Comparison of ENCODE assay signal across 8 cellular contexts in the genomic region with DNA sequence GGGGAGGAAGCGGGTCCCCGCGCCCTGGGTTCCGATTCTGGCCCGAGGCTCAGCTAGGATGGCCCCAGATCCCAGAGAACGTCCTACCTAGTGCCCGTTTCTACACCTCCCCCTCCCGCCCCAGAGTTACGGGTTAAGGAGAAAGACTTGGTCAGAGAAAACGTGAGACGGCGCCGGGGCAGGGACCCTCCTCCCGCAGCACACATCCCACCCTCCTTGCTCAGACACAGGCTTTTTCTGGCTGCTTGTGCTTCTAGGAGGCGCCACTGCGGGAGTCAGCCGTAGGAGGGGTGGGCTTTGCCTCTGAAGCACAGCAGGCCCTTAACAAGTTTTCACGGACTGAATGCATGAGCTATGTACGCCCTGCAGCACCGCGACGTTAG.
A peak's percentile ranks its signal among the peaks of the same experiment; 100 is the strongest.
DNase-seq lines count a peak whose midpoint lies in the region; ATAC-seq and TF ChIP-seq lines count a peak whose summit lies in the region.

No MANE protein-coding gene starts in this region.

- H3K36me3 ChIP-seq in DND-41 (ENCODE audit: insufficient read depth, low read length) (no peaks in the 10 kb centered on the region), HUES6 (ENCODE audit: control insufficient read depth, insufficient read depth, low read length) (no peaks in the 10 kb centered on the region), colonic mucosa (no peaks in the 10 kb centered on the region), muscle layer of duodenum (ENCODE audit: control insufficient read depth in 1 of 2, insufficient read depth in 2 of 2, low read length in 2 of 2) (no peaks in the 10 kb centered on the region)

- H3K9ac ChIP-seq in DND-41 (ENCODE audit: low read depth, low read length): peak overlapping the region; percentile 45
- H3K9ac ChIP-seq in HUES6 (ENCODE audit: low read length): peak overlapping the region; percentile 9
- H3K9ac ChIP-seq in colonic mucosa (ENCODE audit: low read depth in 2 of 2, low read length in 2 of 2): peak overlapping the region; percentile 19 to 44

- intact Hi-C loops in colonic mucosa (cut with DNase I): loop anchor here (10.0 kb wide), 1 partner anchor 431 kb away; no protein-coding TSS in a partner anchor

- H3K4me1 ChIP-seq in DND-41 (ENCODE audit: insufficient read depth, low read length): peaks cover 14% of the 10 kb centered on the region
- peaks cover 6% of the 10 kb centered on the region for H3K4me1 ChIP-seq in HUES6 (ENCODE audit: control insufficient read depth, insufficient read depth, low read length)
- H3K4me1 ChIP-seq in colonic mucosa: peaks cover 5% of the 10 kb centered on the region
- H3K4me1 ChIP-seq in muscle layer of duodenum (ENCODE audit: control insufficient read depth in 1 of 2, insufficient read depth in 2 of 2, low read length in 2 of 2): peaks cover 0 to 20% of the 10 kb centered on the region in 2 donors

- H3K9me3 ChIP-seq in DND-41 (ENCODE audit: insufficient read depth, low read length, severe bottlenecking) (no peaks in the 10 kb centered on the region), HUES6 (ENCODE audit: control insufficient read depth, insufficient read depth, low read depth, low read length) (peaks cover 6% of the 10 kb centered on the region), colonic mucosa (no peaks in the 10 kb centered on the region), muscle layer of duodenum (ENCODE audit: control insufficient read depth in 1 of 2, low read length in 2 of 2) (peaks cover 0 to 2% of the 10 kb centered on the region in 2 donors)

- H3K4me2 ChIP-seq in DND-41 (ENCODE audit: insufficient read depth, low read length): peak overlapping the region; percentile 73

- no peaks in the 10 kb centered on the region for H3K79me2 ChIP-seq in DND-41 (ENCODE audit: insufficient read depth, low read length)

- DNase-seq in DND-41 (peak; percentile 7), colonic mucosa (no peak), GM20000 (ENCODE audit: low spot score) (no peak), NCI-H1048 (lab: John Stamatoyannopoulos, UW) (no peak), NCI-H1417 treated with DMSO at 0.1 percent for 48 hours (lab: John Stamatoyannopoulos, UW) (no peak), NAMALWA (ENCODE audit: low spot score) (no peak)

- no peaks in the 10 kb centered on the region for H4K20me1 ChIP-seq in DND-41 (ENCODE audit: insufficient read depth, low read length)

- TF ChIP-seq CTCF in DND-41 (IDR thresholded peaks at IDR 0.05; ENCODE audit: borderline replicate concordance, extremely low read depth, low read length, poor library complexity, severe bottlenecking) (no peak), colonic mucosa (IDR thresholded peaks at IDR 0.05) (no peak), GM20000 (IDR thresholded peaks at IDR 0.05; ENCODE audit: extremely low read depth, missing control alignments) (no peak)

- H3K27me3 ChIP-seq in DND-41 (ENCODE audit: insufficient read depth, low read length, poor library complexity): peaks cover 10% of the 10 kb centered on the region
- peaks cover 79% of the 10 kb centered on the region for H3K27me3 ChIP-seq in HUES6 (ENCODE audit: control insufficient read depth, insufficient read depth, low read length)
- H3K27me3 ChIP-seq in colonic mucosa: peaks cover 40% of the 10 kb centered on the region
- peaks cover 27% of the 10 kb centered on the region for H3K27me3 ChIP-seq in muscle layer of duodenum (ENCODE audit: low read depth, low read length)

- peak overlapping the region; percentile 75 for H2AFZ ChIP-seq in DND-41 (ENCODE audit: low read depth, low read length)

- H3K27ac ChIP-seq in DND-41 (ENCODE audit: low read length) (no peak overlapping the region), HUES6 (ENCODE audit: low read depth, low read length) (no peak overlapping the region), colonic mucosa (no peak overlapping the region), muscle layer of duodenum (ENCODE audit: low read length) (no peak overlapping the region)

- H3K4me3 ChIP-seq in DND-41 (ENCODE audit: low read depth in 1 of 2, low read length in 2 of 2) (peak overlapping the region; percentile 11 to 51; a peak in 3 of 4 replicates), HUES6 (ENCODE audit: low read depth, low read length) (peak overlapping the region; percentile 69), colonic mucosa (peak overlapping the region; percentile 43), muscle layer of duodenum (ENCODE audit: low read depth in 1 of 2, low read length in 2 of 2) (peak overlapping the region; percentile 61 to 67)

- ATAC-seq in DND-41 (ENCODE audit: insufficient read depth, low read depth): no peak; the same call in 1 of the 3 replicates
